Comparison of ENCODE assay signal across 8 cellular contexts in the genomic region with DNA sequence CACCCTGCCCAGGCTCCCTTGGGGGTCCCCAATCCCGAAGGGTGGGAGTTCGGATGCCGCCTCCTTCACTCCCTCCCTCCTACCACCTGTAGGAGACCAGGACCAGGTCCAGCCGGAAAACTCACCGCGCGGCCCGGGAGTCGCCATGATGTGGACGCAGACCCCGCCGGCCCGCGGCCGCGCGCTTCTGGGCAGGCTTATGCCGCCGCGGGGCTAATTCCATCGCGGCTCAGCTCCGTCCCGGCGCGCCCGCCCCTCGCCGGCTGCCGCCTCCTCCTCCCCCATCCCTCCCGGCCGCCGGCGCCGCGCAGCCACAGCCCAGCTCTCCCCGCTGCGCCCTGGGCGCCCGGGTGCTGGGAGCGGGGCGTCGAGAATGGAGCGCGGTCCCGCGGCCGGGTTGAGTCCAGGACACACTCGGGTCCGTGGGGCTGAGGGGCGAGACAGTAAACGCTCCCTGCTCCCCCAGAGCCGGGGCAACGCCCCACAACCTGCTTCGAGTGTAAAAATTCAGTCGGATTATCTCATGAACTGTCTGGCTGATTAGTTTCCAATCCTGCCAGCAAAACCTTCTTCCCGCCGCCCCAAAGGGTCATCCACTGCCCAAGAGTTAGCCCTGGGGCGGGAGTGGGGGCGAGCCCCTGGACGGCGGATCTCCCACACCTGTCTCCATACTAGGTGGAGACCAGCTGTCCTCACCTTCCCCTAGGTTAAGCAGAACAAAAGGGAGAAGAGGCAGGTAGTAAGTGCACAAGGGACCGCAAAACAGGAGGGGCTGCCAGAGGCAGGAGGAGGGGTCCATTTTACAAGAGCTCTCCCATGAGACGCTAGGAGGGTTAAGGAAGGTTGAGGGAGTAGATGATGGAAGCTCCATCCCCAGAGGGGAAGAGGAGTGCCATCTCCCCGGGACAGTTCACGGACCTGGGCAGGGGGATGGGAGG. TPM values are rescaled to one million over a fixed set of nuclear protein-coding genes. Genes with fewer than 3 reads are reported as not detected.
DNase-seq lines count a peak whose midpoint lies in the region; ATAC-seq and TF ChIP-seq lines count a peak whose summit lies in the region.

A gene (minus strand): TSS at position 189 of the 938 bp plus-strand sequence. CDS start 42 bp downstream, at position 147.

- no peak for TF ChIP-seq POLR2A in transverse colon (IDR thresholded peaks at IDR 0.05)

- WGBS in transverse colon (ENCODE audit: low coverage in 1 of 2), 2 donors, result 12 to 35% methylated on average over 3 to 66 of the region's 66 CpGs

- no peak for TF ChIP-seq EP300 in transverse colon (IDR thresholded peaks at IDR 0.05; ENCODE audit: low read depth)

- H3K36me3 ChIP-seq in transverse colon, result no peaks in the 10 kb centered on the region

- DNase-seq in DMS 273 (lab: John Stamatoyannopoulos, UW; ENCODE audit: unreplicated experiment) (peak; percentile 38), DMS 273 treated with DMSO at 0.1 percent for 48 hours (lab: John Stamatoyannopoulos, UW) (no peak), cerebellum (ENCODE audit: low spot score) (no peak), left lobe of liver (ENCODE audit: low spot score) (no peak), transverse colon (no peak), GM10266 (ENCODE audit: extremely low spot score) (no peak)

- no peak for TF ChIP-seq CTCF in transverse colon (IDR thresholded peaks at IDR 0.05)
- no peak for TF ChIP-seq CTCF in GM10266 (IDR thresholded peaks at IDR 0.05; ENCODE audit: control insufficient read depth, insufficient read depth, low read depth, missing control alignments)

- peak within 1 kb of the TSS in 3 of 4 donors; percentile 25 to 44 (median 29) for H3K4me3 ChIP-seq in transverse colon

- H3K27me3 ChIP-seq in transverse colon, result peaks cover 49% of the 10 kb centered on the region

- H3K9me3 ChIP-seq in transverse colon, result no peaks in the 10 kb centered on the region

- peaks cover 0 to 9% (median 8%) of the 10 kb centered on the region in 4 donors for H3K4me1 ChIP-seq in transverse colon

- in situ Hi-C loops in transverse colon (cut with MboI; ENCODE audit: low pct_ligation_motif_present in 1 of 4, low pct_unique_long_range_greater_than_20kb in 1 of 4, low sequenced_read_pairs in 3 of 4), result no loop called here

- intact Hi-C loops in transverse colon (cut with DNase I; ENCODE audit: low total_unique reads), result no loop called here

- ATAC-seq in left lobe of liver (peak; percentile 52), HG02938 (IDR thresholded peaks at IDR 0.05; ENCODE audit: unreplicated experiment) (no peak), HG03354 (IDR thresholded peaks at IDR 0.05; ENCODE audit: poor library complexity, severe bottlenecking, unreplicated experiment) (no peak)

- H3K27ac ChIP-seq in transverse colon, result no peak within 1 kb of the TSS

RNA-seq across cellular contexts. Expression of the gene that starts here (rescaled TPM):
- total RNA-seq in cerebellum (17.1 TPM), left lobe of liver (0.13 TPM), transverse colon (1 to 10 TPM in 3 of 4 donors, not detected in 1; 1.4 to 3.3 (median 2.7) TPM)

Comparison
In these comparisons a context has a peak if more than half of its experiments do, and no peak if none do; other contexts are left out.
1. Peak in ATAC-seq in left lobe of liver; RNA of the gene not detected or under 1 TPM.